ENCODE assay signal across 18 cellular contexts in the genomic region with DNA sequence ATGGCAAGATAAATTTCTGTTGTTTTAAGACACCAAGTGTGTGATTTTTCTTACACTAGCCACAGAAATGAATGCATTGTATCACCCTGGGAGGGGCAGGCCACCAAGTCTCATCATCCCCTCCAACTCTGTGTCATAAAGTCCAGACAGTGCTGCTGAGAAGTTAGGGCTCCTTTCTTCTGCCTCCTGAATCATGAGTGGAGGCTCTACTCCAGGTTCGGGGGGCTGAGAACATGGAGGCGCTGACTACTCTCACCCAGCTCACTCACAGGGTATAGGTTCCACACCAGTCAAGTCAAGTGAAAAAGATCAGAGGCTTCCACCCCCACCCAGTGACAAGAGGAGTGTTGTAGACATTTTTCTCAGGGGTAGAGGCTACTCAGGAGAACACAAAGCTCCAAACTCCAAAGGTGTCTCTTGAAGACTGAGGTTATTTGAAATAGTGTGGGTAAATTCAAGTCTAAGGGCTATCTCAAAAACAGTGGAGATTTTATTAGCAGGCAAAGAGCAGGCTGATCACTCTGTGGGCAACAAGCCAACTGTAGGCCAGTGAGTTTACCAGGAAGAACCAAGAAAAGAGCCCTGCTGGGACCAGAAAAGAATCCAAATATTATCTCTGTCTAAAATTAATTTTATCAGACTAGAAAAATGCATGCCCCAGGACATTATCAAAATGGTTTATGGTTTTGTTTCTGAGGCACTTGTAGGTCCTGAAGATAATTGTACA.
DNase-seq lines count a peak whose midpoint lies in the region; TF ChIP-seq lines count a peak whose summit lies in the region.
"Had no signal": no experiment of that assay in that cellular context is flagged by ENCODE, and none has a peak within 500 bp of the region (broad histone marks: within the 10 kb centered on the region; RNA-seq: fewer than 3 reads in every experiment).

No MANE protein-coding gene starts in this region.

- no peaks in the 10 kb centered on the region for H3K4me1 Mint-ChIP-seq in activated CD4-positive, alpha-beta memory T cell treated with anti-CD3 and anti-CD28 coated beads, Interleukin-2, amount 10 ng/mL, durations not matched to agents 7 days and 5 days

- H3K27me3 Mint-ChIP-seq in activated CD4-positive, alpha-beta memory T cell treated with anti-CD3 and anti-CD28 coated beads, Interleukin-2, amount 10 ng/mL, durations not matched to agents 7 days and 5 days = peaks cover 5% of the 10 kb centered on the region

- no peak overlapping the region for H3K4me3 Mint-ChIP-seq in activated CD4-positive, alpha-beta memory T cell treated with anti-CD3 and anti-CD28 coated beads, Interleukin-2, amount 10 ng/mL, durations not matched to agents 7 days and 5 days

- TF ChIP-seq CTCF in C4-2B (conservative IDR thresholded peaks at IDR 0.05) (no peak), GM13976 (IDR thresholded peaks at IDR 0.05; ENCODE audit: borderline replicate concordance, control extremely low read depth, extremely low read depth, insufficient read depth, missing control alignments) (no peak)

- DNase-seq in AG20443 (ENCODE audit: low spot score) = peak; percentile 4
- DNase-seq in activated CD4-positive, alpha-beta memory T cell treated with anti-CD3 and anti-CD28 coated beads, Interleukin-2, amount 10 ng/mL, durations not matched to agents 7 days and 5 days = peak; percentile 9
- DNase-seq in mucosa of gallbladder (ENCODE audit: low spot score) = peak; percentile 6
- DNase-seq in NCI-H524 treated with DMSO at 0.1 percent for 48 hours (lab: John Stamatoyannopoulos, UW) = no peak
- no peak for DNase-seq in GM13976 (ENCODE audit: low spot score)
- no peak for DNase-seq in NCI-H187 treated with DMSO at 0.1 percent for 48 hours (lab: John Stamatoyannopoulos, UW)
- no peak for DNase-seq in COLO829 (ENCODE audit: low spot score)
- DNase-seq: DMS 273 treated with DMSO at 0.1 percent for 48 hours; NCI-H1417; NCI-H2029; NCI-H2171 treated with DMSO at 0.1 percent for 48 hours; NCI-H526; NK-92 treated with Interleukin-12 subunit alpha and Interleukin-12 subunit beta, amount 100 ng/mL, for 24 hours; OCI-M1 had no signal

- H3K27ac ChIP-seq in C4-2B = peak overlapping the region; percentile 48
- H3K27ac ChIP-seq: BLaER1, RWPE1, SJSA1 had no signal

- no peaks in the 10 kb centered on the region for H3K9me3 Mint-ChIP-seq in activated CD4-positive, alpha-beta memory T cell treated with anti-CD3 and anti-CD28 coated beads, Interleukin-2, amount 10 ng/mL, durations not matched to agents 7 days and 5 days

- no peak overlapping the region for H3K27ac Mint-ChIP-seq in activated CD4-positive, alpha-beta memory T cell treated with anti-CD3 and anti-CD28 coated beads, Interleukin-2, amount 10 ng/mL, durations not matched to agents 7 days and 5 days

- H3K36me3 Mint-ChIP-seq in activated CD4-positive, alpha-beta memory T cell treated with anti-CD3 and anti-CD28 coated beads, Interleukin-2, amount 10 ng/mL, durations not matched to agents 7 days and 5 days (ENCODE audit: low read depth) = no peaks in the 10 kb centered on the region

- in situ Hi-C loops in GM13976 (cut with MboI; ENCODE audit: low sequenced_read_pairs, unreplicated experiment) = no loop called here

- POLR2A ChIA-PET in activated CD4-positive, alpha-beta memory T cell treated with anti-CD3 and anti-CD28 coated beads, Interleukin-2, amount 10 ng/mL, durations not matched to agents 7 days and 5 days (lab: Charles Lee) = no interaction called here

- CTCF ChIA-PET in activated CD4-positive, alpha-beta memory T cell treated with anti-CD3 and anti-CD28 coated beads, Interleukin-2, amount 10 ng/mL, durations not matched to agents 7 days and 5 days (lab: Charles Lee) = no interaction called here

Comparison
In these comparisons a context has a peak if more than half of its experiments do, and no peak if none do; other contexts are left out.
1. DNase-seq: peak in AG20443 (single experiment), activated CD4-positive, alpha-beta memory T cell treated with anti-CD3 and anti-CD28 coated beads, Interleukin-2, amount 10 ng/mL, durations not matched to agents 7 days and 5 days (single experiment) and mucosa of gallbladder (single experiment); none in NCI-H524 treated with DMSO at 0.1 percent for 48 hours (single experiment), GM13976 (single experiment), NCI-H187 treated with DMSO at 0.1 percent for 48 hours (single experiment) and COLO829 (single experiment).